18 cellular contexts compared by ENCODE assay signal in the genomic region with DNA sequence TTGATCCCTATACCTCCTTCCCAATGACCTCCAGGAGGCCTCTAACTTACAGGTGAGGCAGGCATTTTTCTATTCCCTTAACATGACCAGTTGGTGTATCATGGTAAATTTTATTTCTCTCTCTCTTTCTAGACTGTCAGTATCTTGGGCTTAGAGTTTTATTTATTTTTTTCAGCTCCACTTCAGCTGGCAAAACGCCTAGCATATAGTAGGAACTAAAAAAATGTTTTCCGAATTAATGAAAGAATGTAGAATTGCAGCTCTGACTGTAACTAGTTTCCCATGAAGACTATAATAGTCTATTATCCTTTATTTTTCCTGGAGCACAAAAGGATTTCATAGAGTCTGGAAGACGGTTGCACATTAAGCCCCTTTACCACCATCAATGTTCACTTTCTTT.
"Had no signal": no experiment of that assay in that cellular context is flagged by ENCODE, and none has a peak within 500 bp of the region (broad histone marks: within the 10 kb centered on the region; RNA-seq: fewer than 3 reads in every experiment).

No MANE protein-coding gene starts in this region.

- H3K9me3 ChIP-seq: tibial nerve, uterus had no signal

- H3K9ac ChIP-seq: parathyroid adenoma had no signal

- H3K4me1 ChIP-seq: uterus had no signal

- ATAC-seq: activated CD8-positive, alpha-beta T cell treated with anti-CD3 and anti-CD28 coated beads for 36 hours; activated naive CD8-positive, alpha-beta T cell treated with anti-CD3 and anti-CD28 coated beads, Interleukin-2, amount 50 U/mL, for 24 hours; SK-N-SH treated with all-trans-retinoic acid at 6 μM for 48 hours; T-cell had no signal

- DNase-seq: activated B cell treated with CpG ODN at 0.5 μM for 24 hours; activated CD4-positive, alpha-beta T cell treated with anti-CD3 and anti-CD28 coated beads, Interleukin-2, amount 10 ng/mL, durations not matched to agents 24 days and 14 days; activated CD8-positive, alpha-beta T cell treated with anti-CD3 and anti-CD28 coated beads for 36 hours; activated naive CD4-positive, alpha-beta T cell treated with anti-CD3 and anti-CD28 coated beads for 36 hours; activated naive CD8-positive, alpha-beta T cell treated with anti-CD3 and anti-CD28 coated beads, Interleukin-2, amount 50 U/mL, for 24 hours; activated T-cell treated with anti-CD3 and anti-CD28 coated beads, Interleukin-2, amount 50 U/mL, for 24 hours; dorsolateral prefrontal cortex; endodermal cell; stimulated activated CD8-positive, alpha-beta memory T cell treated with anti-CD3 and anti-CD28 coated beads, Interleukin-4, amount 100 ng/mL, for 48 hours; stimulated activated naive CD4-positive, alpha-beta T cell; T-cell; uterus had no signal

- H3K36me3 ChIP-seq: uterus had no signal

- H3K4me3 ChIP-seq: dorsolateral prefrontal cortex, hepatocyte, lung, tibial nerve, uterus had no signal

- H3K27ac ChIP-seq: epithelial cell of prostate, hepatocyte, parathyroid adenoma, tibial nerve had no signal

- H3K27me3 ChIP-seq: dorsolateral prefrontal cortex, hepatocyte, tibial nerve, uterus had no signal
